Comparison of ENCODE assay signal across 28 cellular contexts in the genomic region with DNA sequence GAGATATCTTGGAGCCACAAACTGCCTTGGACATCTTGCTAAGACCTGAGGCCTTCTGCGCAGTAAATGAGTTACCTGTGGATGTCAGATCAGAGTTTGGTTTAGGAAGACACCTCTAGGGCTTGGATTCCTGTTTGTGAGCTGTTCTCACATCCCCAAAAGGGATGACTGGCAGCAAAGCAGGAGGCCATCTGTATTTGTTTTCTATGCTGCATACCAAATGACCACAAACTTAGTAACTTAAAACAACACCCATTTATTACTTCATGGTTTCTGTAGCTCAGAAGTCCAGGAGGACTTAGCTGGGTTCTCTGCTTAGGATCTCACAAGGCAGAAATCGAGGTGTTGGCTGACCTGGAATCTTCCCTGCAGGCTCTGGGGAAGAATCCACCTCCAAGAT.
DNase-seq lines count a peak whose midpoint lies in the region; ATAC-seq, FAIRE-seq and TF ChIP-seq lines count a peak whose summit lies in the region.
"Had no signal": no experiment of that assay in that cellular context is flagged by ENCODE, and none has a peak within 500 bp of the region (broad histone marks: within the 10 kb centered on the region; RNA-seq: fewer than 3 reads in every experiment).

No MANE protein-coding gene starts in this region.

- H3K27me3 ChIP-seq in BJ (ENCODE audit: control insufficient read depth, insufficient read depth, low read length) (no peaks in the 10 kb centered on the region), pancreas (no peaks in the 10 kb centered on the region)
- H3K27me3 ChIP-seq: uterus had no signal

- no peak for ATAC-seq in pancreas
- ATAC-seq: activated CD8-positive, alpha-beta T cell treated with anti-CD3 and anti-CD28 coated beads for 36 hours; heart left ventricle; naive thymus-derived CD8-positive, alpha-beta T cell; stimulated activated naive CD8-positive, alpha-beta T cell treated with anti-CD3 and anti-CD28 coated beads, Interleukin-15, Interleukin-2, amounts not matched to agents 100 U/mL and 50 U/mL, for 24 hours had no signal

- FAIRE-seq in pancreas (lab: Jason Lieb, UNC), result no peak
- FAIRE-seq: endometrium, G401.6, GM18507 had no signal

- H3K36me3 ChIP-seq in BJ (ENCODE audit: control insufficient read depth, insufficient read depth, low read length), result no peaks in the 10 kb centered on the region
- H3K36me3 ChIP-seq in pancreas, result no peaks in the 10 kb centered on the region
- H3K36me3 ChIP-seq: heart left ventricle, thoracic aorta, uterus had no signal

- intact Hi-C loops in pancreas (cut with DNase I), result no loop called here

- CTCF ChIA-PET in BJ (lab: Yijun Ruan, JAX), result interaction anchor here (0.6 to 2.2 kb wide), 5 partner anchors 10 to 82 kb away, joined by 3 to 8 read pairs (median 3); no protein-coding TSS in a partner anchor

- no peaks in the 10 kb centered on the region for H3K9me3 ChIP-seq in pancreas
- H3K9me3 ChIP-seq: heart left ventricle, thoracic aorta, uterus had no signal

- H3K4me3 ChIP-seq in BJ (ENCODE audit: low read depth, low read length), result no peak overlapping the region
- H3K4me3 ChIP-seq in choroid plexus epithelial cell (ENCODE audit: low read depth, low read length), result no peak overlapping the region
- no peak overlapping the region for H3K4me3 ChIP-seq in pancreas
- H3K4me3 ChIP-seq: heart left ventricle, SK-N-MC, thoracic aorta, uterus had no signal

- WGBS in pancreas, 2 donors, result 91 to 94% methylated on average over 2 of the region's 2 CpGs

- TF ChIP-seq CTCF in BJ (IDR thresholded peaks at IDR 0.05; ENCODE audit: insufficient read depth, low read depth, low read length) (no peak), choroid plexus epithelial cell (conservative IDR thresholded peaks at IDR 0.05; ENCODE audit: low read depth, low read length) (no peak), pancreas (IDR thresholded peaks at IDR 0.05) (no peak)

- H3K4me1 ChIP-seq in pancreas, result no peaks in the 10 kb centered on the region
- H3K4me1 ChIP-seq: heart left ventricle, uterus had no signal

- DNase-seq in BJ (ENCODE audit: low read depth), result peak; percentile 41
- peak; percentile 22 for DNase-seq in LHCN-M2 (ENCODE audit: low read depth)
- DNase-seq in choroid plexus epithelial cell (ENCODE audit: low read depth), result peak; percentile 19
- peak; percentile 23 for DNase-seq in kidney tubule cell (ENCODE audit: low spot score)
- no peak for DNase-seq in DMS53 (lab: John Stamatoyannopoulos, UW)
- DNase-seq in stimulated activated CD4-positive, alpha-beta T cell treated with anti-CD3 and anti-CD28 coated beads, Interleukin-2, amount 100 ng/mL, for 48 hours, result no peak
- no peak for DNase-seq in activated T-cell treated with anti-CD3 and anti-CD28 coated beads, Interleukin-2, amount 50 U/mL, for 1 hour
- no peak for DNase-seq in pancreas
- DNase-seq: activated CD4-positive, alpha-beta T cell treated with anti-CD3 and anti-CD28 coated beads for 1 hour; activated CD8-positive, alpha-beta T cell treated with anti-CD3 and anti-CD28 coated beads for 36 hours; activated gamma-delta T cell treated with Interleukin-2 at 50 U/mL for 16 hours; CD4-positive, alpha-beta T cell; cortex of kidney; GOT3; heart left ventricle; mesendoderm; naive thymus-derived CD8-positive, alpha-beta T cell; NCI-H1436; NCI-H526 treated with DMSO at 0.1 percent for 48 hours; retina; stimulated activated CD4-positive, alpha-beta T cell treated with anti-CD3 and anti-CD28 coated beads, Interleukin-4, amount 100 ng/mL, for 24 hours; stimulated activated naive CD8-positive, alpha-beta T cell treated with anti-CD3 and anti-CD28 coated beads, Interleukin-15, Interleukin-2, amounts not matched to agents 100 U/mL and 50 U/mL, for 24 hours; uterus had no signal

- no peak overlapping the region for H3K27ac ChIP-seq in pancreas
- H3K27ac ChIP-seq: heart left ventricle, SK-N-MC, thoracic aorta, uterus had no signal

- POLR2A ChIA-PET in BJ (lab: Charles Lee), result no interaction called here

Comparison
In these comparisons a context has a peak if more than half of its experiments do, and no peak if none do; other contexts are left out.
1. DNase-seq: peak in BJ (single experiment), LHCN-M2 (single experiment), choroid plexus epithelial cell (single experiment) and kidney tubule cell (single experiment); none in DMS53 (single experiment), stimulated activated CD4-positive, alpha-beta T cell treated with anti-CD3 and anti-CD28 coated beads, Interleukin-2, amount 100 ng/mL, for 48 hours (0 of 2), activated T-cell treated with anti-CD3 and anti-CD28 coated beads, Interleukin-2, amount 50 U/mL, for 1 hour (single experiment) and pancreas (0 of 6).